In genomic region chr21:46161180-46161799, GRCh38 we compare ENCODE assay signal across 13 cellular contexts. TPM values are rescaled to one million over a fixed set of nuclear protein-coding genes. Genes with fewer than 3 reads are reported as not detected.
DNase-seq lines count a peak whose midpoint lies in the region; ATAC-seq and TF ChIP-seq lines count a peak whose summit lies in the region.
"Had no signal": no experiment of that assay in that cellular context is flagged by ENCODE, and none has a peak within 500 bp of the region (broad histone marks: within the 10 kb centered on the region; RNA-seq: fewer than 3 reads in every experiment).

No MANE protein-coding gene starts in this region.

- no peak for TF ChIP-seq EP300 in esophagus muscularis mucosa (IDR thresholded peaks at IDR 0.05)

- H3K27me3 Mint-ChIP-seq in activated CD4-positive, alpha-beta memory T cell treated with anti-CD3 and anti-CD28 coated beads, Interleukin-2, amount 10 ng/mL, durations not matched to agents 7 days and 5 days: peaks cover 6% of the 10 kb centered on the region
- H3K27me3 Mint-ChIP-seq in natural killer cell treated with Interleukin-12 subunit alpha and Interleukin-12 subunit beta and Interleukin-15 and Interleukin-18, amount 100 ng/mL, for 72 hours: peaks cover 7 to 29% of the 10 kb centered on the region in 2 donors
- H3K27me3 Mint-ChIP-seq in type B pancreatic cell: no peaks in the 10 kb centered on the region

- TF ChIP-seq POLR2A in heart left ventricle (IDR thresholded peaks at IDR 0.05) (no peak), esophagus muscularis mucosa (IDR thresholded peaks at IDR 0.05; ENCODE audit: low read depth) (no peak)

- H3K9me3 Mint-ChIP-seq in activated CD4-positive, alpha-beta memory T cell treated with anti-CD3 and anti-CD28 coated beads, Interleukin-2, amount 10 ng/mL, durations not matched to agents 7 days and 5 days: no peaks in the 10 kb centered on the region
- H3K9me3 Mint-ChIP-seq in natural killer cell treated with Interleukin-12 subunit alpha and Interleukin-12 subunit beta and Interleukin-15 and Interleukin-18, amount 100 ng/mL, for 72 hours: no peaks in the 10 kb centered on the region
- H3K9me3 Mint-ChIP-seq in type B pancreatic cell: no peaks in the 10 kb centered on the region
- H3K9me3 Mint-ChIP-seq: memory B cell had no signal

- WGBS in heart left ventricle, 4 donors: 66 to 95% (median 84%) methylated on average over 28 to 68 of the region's 68 CpGs
- 73 to 82% methylated on average over 64 to 68 of the region's 68 CpGs for WGBS in heart right ventricle, 2 donors
- 98% methylated on average over 52 of the region's 68 CpGs for WGBS in esophagus muscularis mucosa

- H3K27me3 ChIP-seq in heart left ventricle (peaks cover 0 to 9% (median 0%) of the 10 kb centered on the region in 9 donors), heart right ventricle (no peaks in the 10 kb centered on the region), esophagus muscularis mucosa (peaks cover 0 to 47% (median 2%) of the 10 kb centered on the region in 4 donors)
- H3K27me3 ChIP-seq: ascending aorta, BLaER1, upper lobe of left lung had no signal

- no peak for ATAC-seq in heart left ventricle
- ATAC-seq in heart right ventricle: no peak
- ATAC-seq in natural killer cell treated with Interleukin-12 subunit alpha and Interleukin-12 subunit beta and Interleukin-15 and Interleukin-18, amount 100 ng/mL, for 72 hours: peak in 1 of 2 donors; percentile 17
- no peak for ATAC-seq in GM21786 (IDR thresholded peaks at IDR 0.05; ENCODE audit: unreplicated experiment)

- H3K36me3 ChIP-seq in heart left ventricle: peaks cover 0 to 9% (median 0%) of the 10 kb centered on the region in 9 donors
- H3K36me3 ChIP-seq in heart right ventricle: peaks cover 0 to 12% (median 0%) of the 10 kb centered on the region in 9 donors
- peaks cover 0 to 20% (median 0%) of the 10 kb centered on the region in 4 donors for H3K36me3 ChIP-seq in esophagus muscularis mucosa

- H3K4me3 Mint-ChIP-seq in activated CD4-positive, alpha-beta memory T cell treated with anti-CD3 and anti-CD28 coated beads, Interleukin-2, amount 10 ng/mL, durations not matched to agents 7 days and 5 days: no peak overlapping the region
- H3K4me3 Mint-ChIP-seq in natural killer cell treated with Interleukin-12 subunit alpha and Interleukin-12 subunit beta and Interleukin-15 and Interleukin-18, amount 100 ng/mL, for 72 hours: no peak overlapping the region
- no peak overlapping the region for H3K4me3 Mint-ChIP-seq in type B pancreatic cell
- H3K4me3 Mint-ChIP-seq: memory B cell had no signal

- H3K4me1 ChIP-seq in heart left ventricle: no peaks in the 10 kb centered on the region
- no peaks in the 10 kb centered on the region for H3K4me1 ChIP-seq in heart right ventricle
- H3K4me1 ChIP-seq in esophagus muscularis mucosa: peaks cover 0 to 14% (median 0%) of the 10 kb centered on the region in 4 donors
- H3K4me1 ChIP-seq: ascending aorta, BLaER1 had no signal

- H3K9me3 ChIP-seq in heart left ventricle (no peaks in the 10 kb centered on the region), heart right ventricle (no peaks in the 10 kb centered on the region), esophagus muscularis mucosa (no peaks in the 10 kb centered on the region)
- H3K9me3 ChIP-seq: ascending aorta, upper lobe of left lung had no signal

- intact Hi-C loops in heart left ventricle (cut with DNase I): no loop called here
- intact Hi-C loops in heart right ventricle (cut with DNase I): no loop called here
- intact Hi-C loops in esophagus muscularis mucosa (cut with DNase I): no loop called here

- no peaks in the 10 kb centered on the region for H3K36me3 Mint-ChIP-seq in activated CD4-positive, alpha-beta memory T cell treated with anti-CD3 and anti-CD28 coated beads, Interleukin-2, amount 10 ng/mL, durations not matched to agents 7 days and 5 days (ENCODE audit: low read depth)
- H3K36me3 Mint-ChIP-seq in natural killer cell treated with Interleukin-12 subunit alpha and Interleukin-12 subunit beta and Interleukin-15 and Interleukin-18, amount 100 ng/mL, for 72 hours: no peaks in the 10 kb centered on the region
- H3K36me3 Mint-ChIP-seq in type B pancreatic cell: peaks cover 13% of the 10 kb centered on the region

- no peak overlapping the region for H3K27ac Mint-ChIP-seq in activated CD4-positive, alpha-beta memory T cell treated with anti-CD3 and anti-CD28 coated beads, Interleukin-2, amount 10 ng/mL, durations not matched to agents 7 days and 5 days
- H3K27ac Mint-ChIP-seq in natural killer cell treated with Interleukin-12 subunit alpha and Interleukin-12 subunit beta and Interleukin-15 and Interleukin-18, amount 100 ng/mL, for 72 hours: no peak overlapping the region
- no peak overlapping the region for H3K27ac Mint-ChIP-seq in type B pancreatic cell
- H3K27ac Mint-ChIP-seq: memory B cell had no signal

- TF ChIP-seq CTCF in heart left ventricle (IDR thresholded peaks at IDR 0.05) (no peak), heart right ventricle (IDR thresholded peaks at IDR 0.05) (no peak), type B pancreatic cell (conservative IDR thresholded peaks at IDR 0.05) (no peak), esophagus muscularis mucosa (IDR thresholded peaks at IDR 0.05) (no peak)

- peak overlapping the region in 3 of 12 donors; percentile 20 to 33 (median 22) for H3K4me3 ChIP-seq in heart left ventricle
- peak overlapping the region in 2 of 10 donors; percentile 14 to 17 for H3K4me3 ChIP-seq in heart right ventricle
- peak overlapping the region in 1 of 4 donors; percentile 22 for H3K4me3 ChIP-seq in esophagus muscularis mucosa
- H3K4me3 ChIP-seq: ascending aorta, BLaER1 had no signal

- CTCF ChIA-PET in activated CD4-positive, alpha-beta memory T cell treated with anti-CD3 and anti-CD28 coated beads, Interleukin-2, amount 10 ng/mL, durations not matched to agents 7 days and 5 days (lab: Charles Lee): no interaction called here

- no peaks in the 10 kb centered on the region for H3K4me1 Mint-ChIP-seq in activated CD4-positive, alpha-beta memory T cell treated with anti-CD3 and anti-CD28 coated beads, Interleukin-2, amount 10 ng/mL, durations not matched to agents 7 days and 5 days
- no peaks in the 10 kb centered on the region for H3K4me1 Mint-ChIP-seq in natural killer cell treated with Interleukin-12 subunit alpha and Interleukin-12 subunit beta and Interleukin-15 and Interleukin-18, amount 100 ng/mL, for 72 hours (ENCODE audit: low read depth in 2 of 2)
- no peaks in the 10 kb centered on the region for H3K4me1 Mint-ChIP-seq in type B pancreatic cell (ENCODE audit: unreplicated experiment)
- H3K4me1 Mint-ChIP-seq: memory B cell had no signal

- no peak overlapping the region for H3K27ac ChIP-seq in heart left ventricle
- no peak overlapping the region for H3K27ac ChIP-seq in heart right ventricle
- no peak overlapping the region for H3K27ac ChIP-seq in esophagus muscularis mucosa (replicated peaks in 1 of 4)
- H3K27ac ChIP-seq: ascending aorta, BLaER1, upper lobe of left lung had no signal

- POLR2A ChIA-PET in activated CD4-positive, alpha-beta memory T cell treated with anti-CD3 and anti-CD28 coated beads, Interleukin-2, amount 10 ng/mL, durations not matched to agents 7 days and 5 days (lab: Charles Lee): no interaction called here

- DNase-seq in heart left ventricle: peak in 4 of 5 donors; percentile 5 to 51 (median 16)
- DNase-seq in heart right ventricle: no peak
- peak; percentile 12 for DNase-seq in activated CD4-positive, alpha-beta memory T cell treated with anti-CD3 and anti-CD28 coated beads, Interleukin-2, amount 10 ng/mL, durations not matched to agents 7 days and 5 days
- peak; percentile 51 for DNase-seq in natural killer cell treated with Interleukin-12 subunit alpha and Interleukin-12 subunit beta and Interleukin-15 and Interleukin-18, amount 100 ng/mL, for 72 hours (ENCODE audit: low spot score)
- peak; percentile 68 for DNase-seq in type B pancreatic cell (ENCODE audit: extremely low spot score, unreplicated experiment)
- DNase-seq in esophagus muscularis mucosa (ENCODE audit: extremely low spot score): no peak
- no peak for DNase-seq in activated CD4-positive, CD25-positive, alpha-beta regulatory T cell treated with anti-CD3 and anti-CD28 coated beads, Interleukin-2, amount 50 U/mL, for 72 hours

RNA-seq across cellular contexts. Expression of gene FTCD, which starts 5.9 kb away (rescaled TPM):
- total RNA-seq in heart left ventricle: 1 to 10 TPM in 5 of 9 donors, under 1 TPM in 3, not detected in 1; 0.31 to 3.1 (median 1.2) TPM
- 1 to 10 TPM in 1 of 2 donors, under 1 TPM in 1; 0.17 to 1.8 TPM for polyA plus RNA-seq in heart left ventricle
- 1 to 10 TPM in 6 of 10 donors, under 1 TPM in 4; 0.38 to 4.4 (median 1.1) TPM for total RNA-seq in heart right ventricle
- 1 to 10 TPM in 1 of 2 donors, under 1 TPM in 1; 0.14 to 4.0 TPM for polyA plus RNA-seq in heart right ventricle
- total RNA-seq in activated CD4-positive, alpha-beta memory T cell treated with anti-CD3 and anti-CD28 coated beads, Interleukin-2, amount 10 ng/mL, durations not matched to agents 7 days and 5 days: under 1 TPM in 1 of 2 experiments, not detected in 1; 0.18 TPM
- not detected for total RNA-seq in natural killer cell treated with Interleukin-12 subunit alpha and Interleukin-12 subunit beta and Interleukin-15 and Interleukin-18, amount 100 ng/mL, for 72 hours
- total RNA-seq in type B pancreatic cell (ENCODE audit: low replicate concordance): 26.9 and 45.0 TPM in 2 replicates
- total RNA-seq in esophagus muscularis mucosa: 1 to 10 TPM in 2 of 4 donors, under 1 TPM in 1, not detected in 1; 0.26 to 2.5 (median 1.2) TPM
- total RNA-seq: SK-MEL-5 had no signal

RNA-seq across cellular contexts. Expression of gene SPATC1L, which starts 23.0 kb away (rescaled TPM):
- total RNA-seq in heart left ventricle (10 to 100 TPM in 4 of 9 donors, 1 to 10 TPM in 5; 4.9 to 16.8 (median 8.4) TPM), heart right ventricle (1 to 10 TPM; 4.7 to 9.8 (median 8.2) TPM), type B pancreatic cell (ENCODE audit: low replicate concordance) (18.5 and 24.7 TPM in 2 replicates), esophagus muscularis mucosa (10 to 100 TPM in 1 of 4 donors, 1 to 10 TPM in 3; 1.3 to 22.0 (median 7.0) TPM)
- polyA plus RNA-seq in heart left ventricle (10 to 100 TPM; 11.0 to 12.9 TPM), heart right ventricle (10 to 100 TPM; 12.7 to 14.6 TPM)
- total RNA-seq in activated CD4-positive, alpha-beta memory T cell treated with anti-CD3 and anti-CD28 coated beads, Interleukin-2, amount 10 ng/mL, durations not matched to agents 7 days and 5 days: 1 to 10 TPM; 4.2 to 4.4 TPM
- 1 to 10 TPM in 1 of 2 donors, not detected in 1; 5.0 TPM for total RNA-seq in natural killer cell treated with Interleukin-12 subunit alpha and Interleukin-12 subunit beta and Interleukin-15 and Interleukin-18, amount 100 ng/mL, for 72 hours

Comparison
In these comparisons a context has a peak if more than half of its experiments do, and no peak if none do; other contexts are left out.
1. DNase-seq: peak in heart left ventricle (4 of 5), activated CD4-positive, alpha-beta memory T cell treated with anti-CD3 and anti-CD28 coated beads, Interleukin-2, amount 10 ng/mL, durations not matched to agents 7 days and 5 days (single experiment), natural killer cell treated with Interleukin-12 subunit alpha and Interleukin-12 subunit beta and Interleukin-15 and Interleukin-18, amount 100 ng/mL, for 72 hours (single experiment) and type B pancreatic cell (single experiment); none in heart right ventricle (0 of 2), esophagus muscularis mucosa (single experiment) and activated CD4-positive, CD25-positive, alpha-beta regulatory T cell treated with anti-CD3 and anti-CD28 coated beads, Interleukin-2, amount 50 U/mL, for 72 hours (single experiment).